1 cellular context compared by ENCODE assay signal in the genomic region with DNA sequence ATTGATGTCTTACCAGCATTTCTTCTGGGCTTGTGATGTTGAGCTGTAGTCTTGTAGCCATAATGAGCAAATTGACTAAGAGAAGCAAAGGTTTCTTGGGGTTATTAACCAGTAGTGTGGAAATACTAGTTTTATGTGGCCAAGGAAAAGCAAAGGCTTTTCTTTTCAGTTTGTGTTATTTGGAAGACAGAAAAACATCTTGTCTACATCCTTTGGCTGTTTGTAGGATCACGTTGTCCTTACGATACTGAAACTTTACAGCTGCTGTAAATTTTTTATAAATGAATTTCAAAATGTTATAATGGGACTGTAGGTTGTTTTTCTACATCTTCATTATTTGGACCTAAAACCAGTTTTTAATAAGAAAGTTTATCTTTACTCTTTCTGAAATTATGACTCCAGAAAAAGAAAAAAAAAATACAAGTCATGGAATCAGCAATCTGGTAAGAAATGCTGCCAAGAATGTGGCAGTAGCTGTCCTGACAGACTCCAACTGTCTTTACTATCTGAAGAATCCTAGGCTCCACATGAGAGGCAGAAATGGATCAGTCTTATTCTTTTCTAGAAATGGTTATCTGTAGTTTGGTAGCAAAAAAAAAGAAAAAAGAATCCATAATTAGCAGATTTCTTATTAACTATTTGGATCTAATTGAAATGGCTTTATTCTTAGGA.
TF ChIP-seq lines count a peak whose summit lies in the region.

No MANE protein-coding gene starts in this region.

TF ChIP-seq in SK-N-SH, 30 proteins besides CTCF, POLR2A, EP300 and RAD21 (continued from another document):
- TF ChIP-seq, protein P1, sequence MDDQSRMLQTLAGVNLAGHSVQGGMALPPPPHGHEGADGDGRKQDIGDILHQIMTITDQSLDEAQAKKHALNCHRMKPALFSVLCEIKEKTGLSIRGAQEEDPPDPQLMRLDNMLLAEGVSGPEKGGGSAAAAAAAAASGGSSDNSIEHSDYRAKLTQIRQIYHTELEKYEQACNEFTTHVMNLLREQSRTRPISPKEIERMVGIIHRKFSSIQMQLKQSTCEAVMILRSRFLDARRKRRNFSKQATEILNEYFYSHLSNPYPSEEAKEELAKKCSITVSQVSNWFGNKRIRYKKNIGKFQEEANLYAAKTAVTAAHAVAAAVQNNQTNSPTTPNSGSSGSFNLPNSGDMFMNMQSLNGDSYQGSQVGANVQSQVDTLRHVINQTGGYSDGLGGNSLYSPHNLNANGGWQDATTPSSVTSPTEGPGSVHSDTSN (IDR thresholded peaks at IDR 0.05) = peak; percentile 23; the same call in 1 of the 2 replicates
- TF ChIP-seq POLR2AphosphoS5 (IDR thresholded peaks at IDR 0.05; ENCODE audit: low read depth, low read length) (no peak), FOSL2 (IDR thresholded peaks at IDR 0.05; ENCODE audit: borderline replicate concordance, low read depth) (no peak), MXI1 (IDR thresholded peaks at IDR 0.05; ENCODE audit: low read depth, low read length) (no peak), RXRA (IDR thresholded peaks at IDR 0.05; ENCODE audit: borderline replicate concordance, low read depth) (no peak), FOXM1 (IDR thresholded peaks at IDR 0.05; ENCODE audit: low read depth) (no peak), TCF12 (IDR thresholded peaks at IDR 0.05) (peak; percentile 54; the same call in 1 of the 2 replicates), JUND (IDR thresholded peaks at IDR 0.05) (no peak), YY1 (IDR thresholded peaks at IDR 0.05; ENCODE audit: low read depth) (no peak), RCOR1 (IDR thresholded peaks at IDR 0.05; ENCODE audit: low read length) (no peak), MEF2A (IDR thresholded peaks at IDR 0.05; ENCODE audit: borderline replicate concordance, low read depth) (no peak), NFIC (IDR thresholded peaks at IDR 0.05; ENCODE audit: borderline replicate concordance) (peak; percentile 28; the same call in 1 of the 2 replicates)
- TF ChIP-seq, protein P2, sequence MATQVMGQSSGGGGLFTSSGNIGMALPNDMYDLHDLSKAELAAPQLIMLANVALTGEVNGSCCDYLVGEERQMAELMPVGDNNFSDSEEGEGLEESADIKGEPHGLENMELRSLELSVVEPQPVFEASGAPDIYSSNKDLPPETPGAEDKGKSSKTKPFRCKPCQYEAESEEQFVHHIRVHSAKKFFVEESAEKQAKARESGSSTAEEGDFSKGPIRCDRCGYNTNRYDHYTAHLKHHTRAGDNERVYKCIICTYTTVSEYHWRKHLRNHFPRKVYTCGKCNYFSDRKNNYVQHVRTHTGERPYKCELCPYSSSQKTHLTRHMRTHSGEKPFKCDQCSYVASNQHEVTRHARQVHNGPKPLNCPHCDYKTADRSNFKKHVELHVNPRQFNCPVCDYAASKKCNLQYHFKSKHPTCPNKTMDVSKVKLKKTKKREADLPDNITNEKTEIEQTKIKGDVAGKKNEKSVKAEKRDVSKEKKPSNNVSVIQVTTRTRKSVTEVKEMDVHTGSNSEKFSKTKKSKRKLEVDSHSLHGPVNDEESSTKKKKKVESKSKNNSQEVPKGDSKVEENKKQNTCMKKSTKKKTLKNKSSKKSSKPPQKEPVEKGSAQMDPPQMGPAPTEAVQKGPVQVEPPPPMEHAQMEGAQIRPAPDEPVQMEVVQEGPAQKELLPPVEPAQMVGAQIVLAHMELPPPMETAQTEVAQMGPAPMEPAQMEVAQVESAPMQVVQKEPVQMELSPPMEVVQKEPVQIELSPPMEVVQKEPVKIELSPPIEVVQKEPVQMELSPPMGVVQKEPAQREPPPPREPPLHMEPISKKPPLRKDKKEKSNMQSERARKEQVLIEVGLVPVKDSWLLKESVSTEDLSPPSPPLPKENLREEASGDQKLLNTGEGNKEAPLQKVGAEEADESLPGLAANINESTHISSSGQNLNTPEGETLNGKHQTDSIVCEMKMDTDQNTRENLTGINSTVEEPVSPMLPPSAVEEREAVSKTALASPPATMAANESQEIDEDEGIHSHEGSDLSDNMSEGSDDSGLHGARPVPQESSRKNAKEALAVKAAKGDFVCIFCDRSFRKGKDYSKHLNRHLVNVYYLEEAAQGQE (IDR thresholded peaks at IDR 0.05; ENCODE audit: low read depth, low read length) = no peak
- TF ChIP-seq, protein P3, sequence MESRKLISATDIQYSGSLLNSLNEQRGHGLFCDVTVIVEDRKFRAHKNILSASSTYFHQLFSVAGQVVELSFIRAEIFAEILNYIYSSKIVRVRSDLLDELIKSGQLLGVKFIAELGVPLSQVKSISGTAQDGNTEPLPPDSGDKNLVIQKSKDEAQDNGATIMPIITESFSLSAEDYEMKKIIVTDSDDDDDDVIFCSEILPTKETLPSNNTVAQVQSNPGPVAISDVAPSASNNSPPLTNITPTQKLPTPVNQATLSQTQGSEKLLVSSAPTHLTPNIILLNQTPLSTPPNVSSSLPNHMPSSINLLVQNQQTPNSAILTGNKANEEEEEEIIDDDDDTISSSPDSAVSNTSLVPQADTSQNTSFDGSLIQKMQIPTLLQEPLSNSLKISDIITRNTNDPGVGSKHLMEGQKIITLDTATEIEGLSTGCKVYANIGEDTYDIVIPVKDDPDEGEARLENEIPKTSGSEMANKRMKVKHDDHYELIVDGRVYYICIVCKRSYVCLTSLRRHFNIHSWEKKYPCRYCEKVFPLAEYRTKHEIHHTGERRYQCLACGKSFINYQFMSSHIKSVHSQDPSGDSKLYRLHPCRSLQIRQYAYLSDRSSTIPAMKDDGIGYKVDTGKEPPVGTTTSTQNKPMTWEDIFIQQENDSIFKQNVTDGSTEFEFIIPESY (IDR thresholded peaks at IDR 0.05; ENCODE audit: borderline replicate concordance, low read depth) = no peak
